ENCODE assay signal across 1 cellular context in genomic region chr16:71610936-71611871, GRCh38.
TF ChIP-seq lines count a peak whose summit lies in the region.

No MANE protein-coding gene starts in this region.

TF ChIP-seq in K562, 482 proteins besides CTCF, POLR2A, EP300 and RAD21 (continued from another document and continues in another):
- TF ChIP-seq, protein P1, sequence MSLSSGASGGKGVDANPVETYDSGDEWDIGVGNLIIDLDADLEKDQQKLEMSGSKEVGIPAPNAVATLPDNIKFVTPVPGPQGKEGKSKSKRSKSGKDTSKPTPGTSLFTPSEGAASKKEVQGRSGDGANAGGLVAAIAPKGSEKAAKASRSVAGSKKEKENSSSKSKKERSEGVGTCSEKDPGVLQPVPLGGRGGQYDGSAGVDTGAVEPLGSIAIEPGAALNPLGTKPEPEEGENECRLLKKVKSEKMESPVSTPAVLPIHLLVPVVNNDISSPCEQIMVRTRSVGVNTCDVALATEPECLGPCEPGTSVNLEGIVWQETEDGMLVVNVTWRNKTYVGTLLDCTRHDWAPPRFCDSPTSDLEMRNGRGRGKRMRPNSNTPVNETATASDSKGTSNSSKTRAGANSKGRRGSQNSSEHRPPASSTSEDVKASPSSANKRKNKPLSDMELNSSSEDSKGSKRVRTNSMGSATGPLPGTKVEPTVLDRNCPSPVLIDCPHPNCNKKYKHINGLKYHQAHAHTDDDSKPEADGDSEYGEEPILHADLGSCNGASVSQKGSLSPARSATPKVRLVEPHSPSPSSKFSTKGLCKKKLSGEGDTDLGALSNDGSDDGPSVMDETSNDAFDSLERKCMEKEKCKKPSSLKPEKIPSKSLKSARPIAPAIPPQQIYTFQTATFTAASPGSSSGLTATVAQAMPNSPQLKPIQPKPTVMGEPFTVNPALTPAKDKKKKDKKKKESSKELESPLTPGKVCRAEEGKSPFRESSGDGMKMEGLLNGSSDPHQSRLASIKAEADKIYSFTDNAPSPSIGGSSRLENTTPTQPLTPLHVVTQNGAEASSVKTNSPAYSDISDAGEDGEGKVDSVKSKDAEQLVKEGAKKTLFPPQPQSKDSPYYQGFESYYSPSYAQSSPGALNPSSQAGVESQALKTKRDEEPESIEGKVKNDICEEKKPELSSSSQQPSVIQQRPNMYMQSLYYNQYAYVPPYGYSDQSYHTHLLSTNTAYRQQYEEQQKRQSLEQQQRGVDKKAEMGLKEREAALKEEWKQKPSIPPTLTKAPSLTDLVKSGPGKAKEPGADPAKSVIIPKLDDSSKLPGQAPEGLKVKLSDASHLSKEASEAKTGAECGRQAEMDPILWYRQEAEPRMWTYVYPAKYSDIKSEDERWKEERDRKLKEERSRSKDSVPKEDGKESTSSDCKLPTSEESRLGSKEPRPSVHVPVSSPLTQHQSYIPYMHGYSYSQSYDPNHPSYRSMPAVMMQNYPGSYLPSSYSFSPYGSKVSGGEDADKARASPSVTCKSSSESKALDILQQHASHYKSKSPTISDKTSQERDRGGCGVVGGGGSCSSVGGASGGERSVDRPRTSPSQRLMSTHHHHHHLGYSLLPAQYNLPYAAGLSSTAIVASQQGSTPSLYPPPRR (CRISPR knock-in tag; IDR thresholded peaks at IDR 0.05; ENCODE audit: borderline replicate concordance), result no peak
- no peak for TF ChIP-seq ZNF3 (CRISPR knock-in tag; IDR thresholded peaks at IDR 0.05)
- TF ChIP-seq DLX4 (CRISPR knock-in tag; IDR thresholded peaks at IDR 0.05), result no peak
- TF ChIP-seq ETS2 (tag; IDR thresholded peaks at IDR 0.05; ENCODE audit: borderline replicate concordance, poor library complexity, severe bottlenecking), result no peak
- no peak for TF ChIP-seq NEUROD1 (IDR thresholded peaks at IDR 0.05; ENCODE audit: borderline replicate concordance, low read depth, low read length, partially characterized antibody)
- TF ChIP-seq, protein P2, sequence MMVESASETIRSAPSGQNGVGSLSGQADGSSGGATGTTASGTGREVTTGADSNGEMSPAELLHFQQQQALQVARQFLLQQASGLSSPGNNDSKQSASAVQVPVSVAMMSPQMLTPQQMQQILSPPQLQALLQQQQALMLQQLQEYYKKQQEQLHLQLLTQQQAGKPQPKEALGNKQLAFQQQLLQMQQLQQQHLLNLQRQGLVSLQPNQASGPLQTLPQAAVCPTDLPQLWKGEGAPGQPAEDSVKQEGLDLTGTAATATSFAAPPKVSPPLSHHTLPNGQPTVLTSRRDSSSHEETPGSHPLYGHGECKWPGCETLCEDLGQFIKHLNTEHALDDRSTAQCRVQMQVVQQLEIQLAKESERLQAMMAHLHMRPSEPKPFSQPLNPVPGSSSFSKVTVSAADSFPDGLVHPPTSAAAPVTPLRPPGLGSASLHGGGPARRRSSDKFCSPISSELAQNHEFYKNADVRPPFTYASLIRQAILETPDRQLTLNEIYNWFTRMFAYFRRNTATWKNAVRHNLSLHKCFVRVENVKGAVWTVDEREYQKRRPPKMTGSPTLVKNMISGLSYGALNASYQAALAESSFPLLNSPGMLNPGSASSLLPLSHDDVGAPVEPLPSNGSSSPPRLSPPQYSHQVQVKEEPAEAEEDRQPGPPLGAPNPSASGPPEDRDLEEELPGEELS (CRISPR knock-in tag; IDR thresholded peaks at IDR 0.05; ENCODE audit: borderline replicate concordance), result no peak
- TF ChIP-seq MAZ (CRISPR knock-in tag; conservative IDR thresholded peaks at IDR 0.05 in 1 of 2, IDR thresholded peaks at IDR 0.05 in 1 of 2), result peak in 1 of 2 experiments; percentile 48; a peak in 1 of 4 replicates
- TF ChIP-seq, protein P3, sequence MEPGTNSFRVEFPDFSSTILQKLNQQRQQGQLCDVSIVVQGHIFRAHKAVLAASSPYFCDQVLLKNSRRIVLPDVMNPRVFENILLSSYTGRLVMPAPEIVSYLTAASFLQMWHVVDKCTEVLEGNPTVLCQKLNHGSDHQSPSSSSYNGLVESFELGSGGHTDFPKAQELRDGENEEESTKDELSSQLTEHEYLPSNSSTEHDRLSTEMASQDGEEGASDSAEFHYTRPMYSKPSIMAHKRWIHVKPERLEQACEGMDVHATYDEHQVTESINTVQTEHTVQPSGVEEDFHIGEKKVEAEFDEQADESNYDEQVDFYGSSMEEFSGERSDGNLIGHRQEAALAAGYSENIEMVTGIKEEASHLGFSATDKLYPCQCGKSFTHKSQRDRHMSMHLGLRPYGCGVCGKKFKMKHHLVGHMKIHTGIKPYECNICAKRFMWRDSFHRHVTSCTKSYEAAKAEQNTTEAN (CRISPR knock-in tag; IDR thresholded peaks at IDR 0.05), result no peak
- no peak for TF ChIP-seq MCM5 (IDR thresholded peaks at IDR 0.05; ENCODE audit: low read depth)
- TF ChIP-seq SETDB1 (IDR thresholded peaks at IDR 0.05; ENCODE audit: low read length), result no peak
- TF ChIP-seq ZHX1 (conservative IDR thresholded peaks at IDR 0.05; ENCODE audit: low read length), result no peak
- no peak for TF ChIP-seq RBM39 (optimal IDR thresholded peaks at IDR 0.05; ENCODE audit: low read depth, low read length)
- TF ChIP-seq RBBP5 (IDR thresholded peaks at IDR 0.05; ENCODE audit: borderline replicate concordance, insufficient read depth, low read length, poor library complexity, severe bottlenecking), result no peak
- no peak for TF ChIP-seq ZNF79 (CRISPR knock-in tag; IDR thresholded peaks at IDR 0.05; ENCODE audit: low read depth)
- no peak for TF ChIP-seq ILK (tag; IDR thresholded peaks at IDR 0.05; ENCODE audit: borderline replicate concordance, low read depth)
- no peak for TF ChIP-seq ZNF778 (CRISPR knock-in tag; IDR thresholded peaks at IDR 0.05)
- TF ChIP-seq ATF7 (IDR thresholded peaks at IDR 0.05), result peak; percentile 17; the same call in 1 of the 2 replicates
- TF ChIP-seq ZNF696 (CRISPR knock-in tag; conservative IDR thresholded peaks at IDR 0.05), result no peak
- TF ChIP-seq CBFA2T3 (IDR thresholded peaks at IDR 0.05), result peak; percentile 35; the same call in 1 of the 2 replicates
- peak; percentile 34; the same call in 1 of the 2 replicates for TF ChIP-seq RB1 (IDR thresholded peaks at IDR 0.05; ENCODE audit: low read depth)
- no peak for TF ChIP-seq ZNF282 (CRISPR knock-in tag; IDR thresholded peaks at IDR 0.05)
- peak; percentile 45; the same call in 1 of the 2 replicates for TF ChIP-seq CC2D1A (IDR thresholded peaks at IDR 0.05)
- no peak for TF ChIP-seq ZNF174 (CRISPR knock-in tag; IDR thresholded peaks at IDR 0.05)
- TF ChIP-seq, protein P4, sequence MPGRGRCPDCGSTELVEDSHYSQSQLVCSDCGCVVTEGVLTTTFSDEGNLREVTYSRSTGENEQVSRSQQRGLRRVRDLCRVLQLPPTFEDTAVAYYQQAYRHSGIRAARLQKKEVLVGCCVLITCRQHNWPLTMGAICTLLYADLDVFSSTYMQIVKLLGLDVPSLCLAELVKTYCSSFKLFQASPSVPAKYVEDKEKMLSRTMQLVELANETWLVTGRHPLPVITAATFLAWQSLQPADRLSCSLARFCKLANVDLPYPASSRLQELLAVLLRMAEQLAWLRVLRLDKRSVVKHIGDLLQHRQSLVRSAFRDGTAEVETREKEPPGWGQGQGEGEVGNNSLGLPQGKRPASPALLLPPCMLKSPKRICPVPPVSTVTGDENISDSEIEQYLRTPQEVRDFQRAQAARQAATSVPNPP (IDR thresholded peaks at IDR 0.05; ENCODE audit: borderline replicate concordance, insufficient read depth, insufficient read length), result no peak
- peak in 1 of 3 experiments; percentile 23 for TF ChIP-seq YY1 (IDR thresholded peaks at IDR 0.05; ENCODE audit: borderline replicate concordance in 1 of 3, control insufficient read depth in 1 of 3, extremely low read depth in 1 of 3, insufficient read depth in 3 of 3, insufficient read length in 1 of 3, insufficient replicate concordance in 2 of 3, low read depth in 1 of 3, low read length in 2 of 3)
- no peak for TF ChIP-seq TAF9B (IDR thresholded peaks at IDR 0.05; ENCODE audit: partially characterized antibody)
- TF ChIP-seq, protein P5, sequence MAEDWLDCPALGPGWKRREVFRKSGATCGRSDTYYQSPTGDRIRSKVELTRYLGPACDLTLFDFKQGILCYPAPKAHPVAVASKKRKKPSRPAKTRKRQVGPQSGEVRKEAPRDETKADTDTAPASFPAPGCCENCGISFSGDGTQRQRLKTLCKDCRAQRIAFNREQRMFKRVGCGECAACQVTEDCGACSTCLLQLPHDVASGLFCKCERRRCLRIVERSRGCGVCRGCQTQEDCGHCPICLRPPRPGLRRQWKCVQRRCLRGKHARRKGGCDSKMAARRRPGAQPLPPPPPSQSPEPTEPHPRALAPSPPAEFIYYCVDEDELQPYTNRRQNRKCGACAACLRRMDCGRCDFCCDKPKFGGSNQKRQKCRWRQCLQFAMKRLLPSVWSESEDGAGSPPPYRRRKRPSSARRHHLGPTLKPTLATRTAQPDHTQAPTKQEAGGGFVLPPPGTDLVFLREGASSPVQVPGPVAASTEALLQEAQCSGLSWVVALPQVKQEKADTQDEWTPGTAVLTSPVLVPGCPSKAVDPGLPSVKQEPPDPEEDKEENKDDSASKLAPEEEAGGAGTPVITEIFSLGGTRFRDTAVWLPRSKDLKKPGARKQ (CRISPR knock-in tag; IDR thresholded peaks at IDR 0.05), result no peak
- no peak for TF ChIP-seq FOXK2 (conservative IDR thresholded peaks at IDR 0.05 in 1 of 2, IDR thresholded peaks at IDR 0.05 in 1 of 2; ENCODE audit: low read depth in 2 of 2)
- TF ChIP-seq MEF2D (tag; conservative IDR thresholded peaks at IDR 0.05; ENCODE audit: low read depth), result no peak
- no peak for TF ChIP-seq MCM3 (IDR thresholded peaks at IDR 0.05)
- TF ChIP-seq, protein P6, sequence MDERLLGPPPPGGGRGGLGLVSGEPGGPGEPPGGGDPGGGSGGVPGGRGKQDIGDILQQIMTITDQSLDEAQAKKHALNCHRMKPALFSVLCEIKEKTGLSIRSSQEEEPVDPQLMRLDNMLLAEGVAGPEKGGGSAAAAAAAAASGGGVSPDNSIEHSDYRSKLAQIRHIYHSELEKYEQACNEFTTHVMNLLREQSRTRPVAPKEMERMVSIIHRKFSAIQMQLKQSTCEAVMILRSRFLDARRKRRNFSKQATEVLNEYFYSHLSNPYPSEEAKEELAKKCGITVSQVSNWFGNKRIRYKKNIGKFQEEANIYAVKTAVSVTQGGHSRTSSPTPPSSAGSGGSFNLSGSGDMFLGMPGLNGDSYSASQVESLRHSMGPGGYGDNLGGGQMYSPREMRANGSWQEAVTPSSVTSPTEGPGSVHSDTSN (CRISPR knock-in tag; IDR thresholded peaks at IDR 0.05; ENCODE audit: low read depth), result no peak
- TF ChIP-seq, protein P6 (tag; conservative IDR thresholded peaks at IDR 0.05; ENCODE audit: low read depth), result no peak
- TF ChIP-seq ZNF584 (CRISPR knock-in tag; IDR thresholded peaks at IDR 0.05; ENCODE audit: low read depth), result no peak
- no peak for TF ChIP-seq ZNF324 (CRISPR knock-in tag; IDR thresholded peaks at IDR 0.05)
- no peak for TF ChIP-seq ZNF512 (tag; IDR thresholded peaks at IDR 0.05)
